8 cellular contexts compared by ENCODE assay signal in the genomic region with DNA sequence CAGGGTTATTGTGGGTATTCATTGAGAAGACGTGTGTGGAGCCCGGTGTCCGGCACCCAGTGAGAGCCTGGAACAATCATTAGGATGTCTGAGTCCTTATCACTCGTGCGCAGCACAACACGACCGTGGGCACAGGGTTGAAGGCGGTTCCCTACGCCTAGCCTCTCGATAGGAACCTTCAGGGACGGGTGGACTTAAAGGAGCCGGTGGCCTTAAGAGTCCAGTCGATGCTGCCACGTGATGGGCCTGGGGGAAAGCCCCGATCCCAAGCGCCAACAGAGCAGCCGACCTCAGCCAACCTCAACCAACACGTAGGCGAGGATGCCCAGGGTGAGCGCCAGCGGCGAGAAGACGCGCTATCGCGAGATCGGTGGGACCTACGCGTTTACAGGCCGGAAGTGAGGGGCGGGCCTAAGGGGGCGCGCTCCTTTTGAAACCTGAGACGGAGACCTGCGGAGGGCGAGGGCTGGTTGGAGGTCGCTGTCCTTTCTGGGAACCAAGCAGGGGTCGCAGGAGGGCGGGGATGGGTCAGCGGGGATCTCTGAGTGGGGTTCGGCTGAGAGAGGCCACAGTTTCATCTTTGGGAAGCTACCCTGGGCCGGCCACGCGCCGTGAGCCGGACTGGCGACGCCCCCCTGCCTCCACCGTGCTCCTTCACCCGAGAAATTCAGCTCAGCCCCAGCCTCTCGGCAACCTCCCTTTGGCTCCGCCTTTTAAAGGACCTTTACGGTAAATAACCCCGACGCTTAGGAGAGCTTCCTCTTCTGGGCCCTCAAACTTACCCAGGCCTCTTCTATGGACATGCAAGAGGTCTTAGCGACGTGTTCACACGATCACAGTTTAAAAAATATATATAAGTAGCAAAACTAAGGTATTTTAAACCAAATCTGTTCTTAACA. TPM values are rescaled to one million over a fixed set of nuclear protein-coding genes. Genes with fewer than 3 reads are reported as not detected.
DNase-seq lines count a peak whose midpoint lies in the region; ATAC-seq, FAIRE-seq and TF ChIP-seq lines count a peak whose summit lies in the region.

No MANE protein-coding gene starts in this region.

- H3K36me3 ChIP-seq in SK-N-SH (replicated peaks in 1 of 2; ENCODE audit: control insufficient read depth in 1 of 2, insufficient read depth in 2 of 2, low read length in 1 of 2) (no peaks in the 10 kb centered on the region), heart left ventricle (no peaks in the 10 kb centered on the region), trophoblast cell (ENCODE audit: control insufficient read depth in 1 of 2, insufficient read depth in 2 of 2, low read length in 2 of 2) (no peaks in the 10 kb centered on the region), tibial nerve (no peaks in the 10 kb centered on the region)

- H3K9me2 ChIP-seq in SK-N-SH: no peaks in the 10 kb centered on the region

- peak overlapping the region; percentile 85 for H3K27ac Mint-ChIP-seq in activated naive CD8-positive, alpha-beta T cell treated with anti-CD3 and anti-CD28 coated beads for 36 hours

- FAIRE-seq in H54 (lab: Jason Lieb, UNC): no peak

- H4K91ac ChIP-seq in trophoblast cell (ENCODE audit: low read depth, low read length): peak overlapping the region; percentile 58

- H3K9ac ChIP-seq in SK-N-SH (peak overlapping the region; percentile 52; the same call in 1 of the 2 replicates), trophoblast cell (ENCODE audit: low read length) (no peak overlapping the region)

- H3K4me1 Mint-ChIP-seq in activated naive CD8-positive, alpha-beta T cell treated with anti-CD3 and anti-CD28 coated beads for 36 hours: peaks cover 4% of the 10 kb centered on the region

- H3K4ac ChIP-seq in trophoblast cell (ENCODE audit: low read depth, low read length): no peak overlapping the region

- H3K18ac ChIP-seq in trophoblast cell (ENCODE audit: low read length): no peak overlapping the region

- no peak overlapping the region for H2BK5ac ChIP-seq in trophoblast cell (ENCODE audit: low read depth, low read length, poor library complexity)

- TF ChIP-seq POLR2A in H54 (IDR thresholded peaks at IDR 0.05; ENCODE audit: low read depth, low read length) (peak; percentile 67), heart left ventricle (IDR thresholded peaks at IDR 0.05) (no peak), tibial nerve (IDR thresholded peaks at IDR 0.05) (no peak)

- H4K12ac ChIP-seq in trophoblast cell (ENCODE audit: low read depth, low read length): peak overlapping the region; percentile 86

- peak; percentile 78 to 99 (median 96) for ATAC-seq in heart left ventricle

- H3K4me3 ChIP-seq in SK-N-SH (ENCODE audit: low read depth in 2 of 2, low read length in 1 of 2): peak overlapping the region; percentile 60 to 61
- H3K4me3 ChIP-seq in heart left ventricle: peak overlapping the region; percentile 24 to 62 (median 56)
- H3K4me3 ChIP-seq in trophoblast cell (ENCODE audit: low read depth, low read length): peak overlapping the region; percentile 60
- peak overlapping the region; percentile 37 to 58 (median 53) for H3K4me3 ChIP-seq in tibial nerve

- H4K8ac ChIP-seq in trophoblast cell (ENCODE audit: low read depth, low read length): peak overlapping the region; percentile 72

- WGBS in SK-N-SH (ENCODE audit: low lambda C conversion rate): 2% methylated on average over 36 of the region's 58 CpGs
- WGBS in heart left ventricle, 4 donors: 3 to 6% (median 4%) methylated on average over 38 to 58 of the region's 58 CpGs
- WGBS in trophoblast cell (ENCODE audit: extremely low coverage, insufficient coverage, insufficient read length): no CpG with 5 or more reads among the region's 58 CpGs
- 0 to 3% methylated on average over 39 to 57 of the region's 58 CpGs for WGBS in tibial nerve, 2 donors

- H3K27me3 ChIP-seq in SK-N-SH (ENCODE audit: insufficient read depth): no peaks in the 10 kb centered on the region
- H3K27me3 ChIP-seq in heart left ventricle: peaks cover 0 to 20% (median 0%) of the 10 kb centered on the region in 9 donors
- no peaks in the 10 kb centered on the region for H3K27me3 ChIP-seq in trophoblast cell (ENCODE audit: insufficient read depth, low read length)
- H3K27me3 ChIP-seq in tibial nerve: peaks cover 0 to 5% of the 10 kb centered on the region in 2 donors

- peak; percentile 88 for DNase-seq in G401 (ENCODE audit: low spot score)
- DNase-seq in H54 (ENCODE audit: insufficient read length, low spot score): peak; percentile 73
- DNase-seq in NAMALWA (ENCODE audit: low spot score): peak; percentile 91
- DNase-seq in SK-N-SH: peak; percentile 93
- DNase-seq in activated naive CD8-positive, alpha-beta T cell treated with anti-CD3 and anti-CD28 coated beads for 36 hours: peak; percentile 94
- peak; percentile 82 to 92 (median 89) for DNase-seq in heart left ventricle
- peak; percentile 98 to 99 for DNase-seq in trophoblast cell
- DNase-seq in tibial nerve (ENCODE audit: low spot score in 2 of 2): peak; percentile 73 to 75

- TF ChIP-seq CTCF in SK-N-SH (IDR thresholded peaks at IDR 0.05): no peak
- TF ChIP-seq CTCF in heart left ventricle (IDR thresholded peaks at IDR 0.05): no peak
- TF ChIP-seq CTCF in tibial nerve (IDR thresholded peaks at IDR 0.05): no peak

- H2BK120ac ChIP-seq in trophoblast cell (ENCODE audit: insufficient read depth, low read length, poor library complexity): no peak overlapping the region

- H3K14ac ChIP-seq in trophoblast cell (ENCODE audit: low read length): peak overlapping the region; percentile 53

- no peaks in the 10 kb centered on the region for H3F3A ChIP-seq in SK-N-SH (replicated peaks; ENCODE audit: insufficient read depth)

- CTCF ChIA-PET in SK-N-SH (lab: Yijun Ruan, JAX): interaction anchor here (1.0 to 10.8 kb wide), 8 partner anchors 12 to 195 kb away, joined by 3 to 80 read pairs (median 6); no protein-coding TSS in a partner anchor

- intact Hi-C loops in heart left ventricle (cut with DNase I): no loop called here

- H2AFZ ChIP-seq in SK-N-SH (ENCODE audit: low read depth) (peak overlapping the region; percentile 89), trophoblast cell (ENCODE audit: insufficient read depth, low read length, poor library complexity) (peak overlapping the region; percentile 75)

- TF ChIP-seq RAD21 in SK-N-SH (IDR thresholded peaks at IDR 0.05; ENCODE audit: low read length): no peak

- in situ Hi-C loops in G401 (cut with HindIII; ENCODE audit: low sequenced_read_pairs): loop anchor here (5.0 kb wide), 1 partner anchor 37 kb away; no protein-coding TSS in a partner anchor

- no peak overlapping the region for H2BK12ac ChIP-seq in trophoblast cell (ENCODE audit: low read length)

- H3K9me3 ChIP-seq in SK-N-SH: no peaks in the 10 kb centered on the region
- H3K9me3 ChIP-seq in heart left ventricle: no peaks in the 10 kb centered on the region
- H3K9me3 ChIP-seq in trophoblast cell (ENCODE audit: insufficient read depth, low read depth, low read length): peaks cover 2% of the 10 kb centered on the region
- H3K9me3 ChIP-seq in tibial nerve: no peaks in the 10 kb centered on the region

- H3K23ac ChIP-seq in trophoblast cell (ENCODE audit: low read length): no peak overlapping the region

- H3K27ac ChIP-seq in SK-N-SH (ENCODE audit: low read depth in 2 of 2, low read length in 1 of 2): peak overlapping the region in 1 of 2 experiments; percentile 84; a peak in 2 of 4 replicates
- peak overlapping the region in 2 of 12 donors; percentile 16 to 25 for H3K27ac ChIP-seq in heart left ventricle
- no peak overlapping the region for H3K27ac ChIP-seq in trophoblast cell (ENCODE audit: low read depth, low read length)
- peak overlapping the region in 2 of 4 donors; percentile 16 to 69 for H3K27ac ChIP-seq in tibial nerve

- H3K79me2 ChIP-seq in SK-N-SH (ENCODE audit: insufficient read depth) (no peaks in the 10 kb centered on the region), trophoblast cell (ENCODE audit: control insufficient read depth, insufficient read depth, low read length, poor library complexity) (no peaks in the 10 kb centered on the region)

- H3K27me3 Mint-ChIP-seq in activated naive CD8-positive, alpha-beta T cell treated with anti-CD3 and anti-CD28 coated beads for 36 hours: peaks cover 29% of the 10 kb centered on the region

- H3K36me3 Mint-ChIP-seq in activated naive CD8-positive, alpha-beta T cell treated with anti-CD3 and anti-CD28 coated beads for 36 hours: no peaks in the 10 kb centered on the region

- no peaks in the 10 kb centered on the region for H3K9me3 Mint-ChIP-seq in activated naive CD8-positive, alpha-beta T cell treated with anti-CD3 and anti-CD28 coated beads for 36 hours

- H4K20me1 ChIP-seq in SK-N-SH (ENCODE audit: insufficient read depth): no peaks in the 10 kb centered on the region

- TF ChIP-seq EP300 in SK-N-SH (IDR thresholded peaks at IDR 0.05; ENCODE audit: borderline replicate concordance in 1 of 2, low read depth in 1 of 2, low read length in 1 of 2) (no peak), tibial nerve (IDR thresholded peaks at IDR 0.05) (peak in 1 of 2 donors; percentile 41)

- H3K4me1 ChIP-seq in SK-N-SH (ENCODE audit: control insufficient read depth in 1 of 2, insufficient read depth in 2 of 2, low read depth in 1 of 2, low read length in 1 of 2) (peaks cover 10 to 11% of the 10 kb centered on the region in 2 experiments), heart left ventricle (peaks cover 0 to 15% (median 6%) of the 10 kb centered on the region in 12 donors), trophoblast cell (ENCODE audit: control insufficient read depth in 1 of 2, insufficient read depth in 2 of 2, low read length in 2 of 2) (peaks cover 0 to 6% of the 10 kb centered on the region in 2 experiments), tibial nerve (peaks cover 0 to 13% (median 2%) of the 10 kb centered on the region in 4 donors)

- H3K4me2 ChIP-seq in SK-N-SH: peak overlapping the region; percentile 73
- peak overlapping the region; percentile 61 for H3K4me2 ChIP-seq in trophoblast cell (ENCODE audit: low read length)

- peak overlapping the region; percentile 78 for H3K4me3 Mint-ChIP-seq in activated naive CD8-positive, alpha-beta T cell treated with anti-CD3 and anti-CD28 coated beads for 36 hours

- H3K79me1 ChIP-seq in trophoblast cell (ENCODE audit: low read length): peaks cover 5% of the 10 kb centered on the region

- POLR2A ChIA-PET in SK-N-SH (lab: Yijun Ruan, JAX): interaction anchor here (0.7 to 1.9 kb wide), 8 partner anchors 10 to 87 kb away, joined by 3 to 6 read pairs (median 3); no protein-coding TSS in a partner anchor

- H2AK5ac ChIP-seq in trophoblast cell (ENCODE audit: low read length): no peak overlapping the region

RNA-seq across cellular contexts. Expression of a gene that starts 28.3 kb away (rescaled TPM):
- total RNA-seq in G401 (2014; rRNA removed; shearing (Covaris generic)): 0.12 and 1.4 TPM in 2 replicates
- polyA plus RNA-seq in SK-N-SH (2012; rRNA removed): 0.02 TPM in 1 of 2 replicates, not detected in the other
- polyA plus RNA-seq in SK-N-SH (2012; cell fraction: cytosol; rRNA removed): 0.01 and 0.05 TPM in 2 replicates
- 0.05 and 0.07 TPM in 2 replicates for polyA plus RNA-seq in SK-N-SH (2012; cell fraction: nucleus; rRNA removed)
- 1 to 10 TPM; 6.8 to 7.1 TPM for total RNA-seq in activated naive CD8-positive, alpha-beta T cell treated with anti-CD3 and anti-CD28 coated beads for 36 hours
- 1 to 10 TPM in 1 of 9 donors, under 1 TPM in 1, not detected in 7; 0.16 to 1.3 TPM for total RNA-seq in heart left ventricle
- under 1 TPM in 1 of 2 donors, not detected in 1; 0.08 TPM for polyA plus RNA-seq in heart left ventricle
- polyA plus RNA-seq in trophoblast cell (2013): 0.15 and 0.22 TPM in 2 replicates
- 1 to 10 TPM in 1 of 4 donors, under 1 TPM in 2, not detected in 1; 0.21 to 1.3 (median 0.39) TPM for total RNA-seq in tibial nerve

RNA-seq across cellular contexts. Expression of a gene that starts 49.4 kb away (rescaled TPM):
- 0.14 TPM in 1 of 2 replicates, not detected in the other for total RNA-seq in G401 (2014; rRNA removed; shearing (Covaris generic))
- polyA plus RNA-seq in SK-N-SH (2012; rRNA removed) (0.06 and 0.08 TPM in 2 replicates), heart left ventricle (1 to 10 TPM in 1 of 2 donors, under 1 TPM in 1; 0.44 to 1.4 TPM)
- polyA plus RNA-seq in SK-N-SH (2012; cell fraction: cytosol; rRNA removed): 0.05 and 0.13 TPM in 2 replicates
- polyA plus RNA-seq in SK-N-SH (2012; cell fraction: nucleus; rRNA removed): 0.23 and 0.30 TPM in 2 replicates
- under 1 TPM in 1 of 2 experiments, not detected in 1; 0.21 TPM for total RNA-seq in activated naive CD8-positive, alpha-beta T cell treated with anti-CD3 and anti-CD28 coated beads for 36 hours
- total RNA-seq in heart left ventricle (10 to 100 TPM in 1 of 9 donors, 1 to 10 TPM in 3, under 1 TPM in 5; 0.34 to 13.1 (median 1.00) TPM), tibial nerve (10 to 100 TPM; 26.1 to 81.5 (median 48.2) TPM)
- polyA plus RNA-seq in trophoblast cell (2013): 22.5 and 23.5 TPM in 2 replicates

RNA-seq across cellular contexts. Expression of a gene that starts 50.5 kb away (rescaled TPM):
- total RNA-seq in G401 (2014; rRNA removed; shearing (Covaris generic)): 0.51 and 2.2 TPM in 2 replicates
- polyA plus RNA-seq in SK-N-SH (2012; rRNA removed) (0.19 and 0.26 TPM in 2 replicates), heart left ventricle (not detected)
- polyA plus RNA-seq in SK-N-SH (2012; cell fraction: cytosol; rRNA removed): 0.35 and 0.56 TPM in 2 replicates
- 0.13 and 0.31 TPM in 2 replicates for polyA plus RNA-seq in SK-N-SH (2012; cell fraction: nucleus; rRNA removed)
- not detected for total RNA-seq in activated naive CD8-positive, alpha-beta T cell treated with anti-CD3 and anti-CD28 coated beads for 36 hours
- total RNA-seq in heart left ventricle (not detected), tibial nerve (not detected)
- polyA plus RNA-seq in trophoblast cell (2013): 0.16 and 0.18 TPM in 2 replicates
